In the genomic region with DNA sequence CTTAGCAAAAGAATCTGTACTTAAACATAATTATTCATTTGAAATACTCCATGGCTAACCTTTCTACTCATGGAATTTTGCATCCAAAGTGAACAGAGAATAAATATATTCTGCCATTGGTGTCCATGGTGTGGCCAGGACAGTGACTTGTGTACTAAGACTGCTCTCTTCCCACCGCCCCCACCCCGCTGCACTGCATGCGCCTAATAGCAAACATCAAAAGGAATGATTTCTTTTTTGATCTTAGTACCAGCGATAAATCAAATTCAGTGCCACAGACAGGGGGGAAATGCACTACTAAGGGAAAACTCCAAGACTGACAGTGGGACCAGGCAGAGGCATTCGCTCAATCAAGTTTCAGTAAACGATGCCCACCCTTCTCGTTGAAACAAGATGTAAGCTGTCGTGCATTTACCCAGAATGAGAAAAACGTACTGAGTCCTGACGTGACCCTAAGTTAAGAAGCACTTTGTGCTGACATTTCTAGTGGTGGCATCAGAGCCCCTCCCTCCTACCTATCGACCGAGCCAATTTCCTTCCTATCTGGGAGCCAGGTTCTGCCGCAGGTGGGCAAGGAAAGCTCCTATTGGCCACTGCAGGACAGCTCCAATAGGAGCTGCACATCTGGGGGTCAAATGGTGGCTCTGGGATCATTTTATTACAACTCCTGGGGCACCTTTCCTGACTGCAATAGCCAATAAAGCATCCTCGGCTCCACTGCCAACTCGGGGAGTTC, we compare ENCODE assay signal across 1 cellular context.
TF ChIP-seq lines count a peak whose summit lies in the region.

No MANE protein-coding gene starts in this region.

TF ChIP-seq in H1, 55 proteins besides CTCF, POLR2A, EP300 and RAD21 (continued from another document):
- TF ChIP-seq, protein P1, sequence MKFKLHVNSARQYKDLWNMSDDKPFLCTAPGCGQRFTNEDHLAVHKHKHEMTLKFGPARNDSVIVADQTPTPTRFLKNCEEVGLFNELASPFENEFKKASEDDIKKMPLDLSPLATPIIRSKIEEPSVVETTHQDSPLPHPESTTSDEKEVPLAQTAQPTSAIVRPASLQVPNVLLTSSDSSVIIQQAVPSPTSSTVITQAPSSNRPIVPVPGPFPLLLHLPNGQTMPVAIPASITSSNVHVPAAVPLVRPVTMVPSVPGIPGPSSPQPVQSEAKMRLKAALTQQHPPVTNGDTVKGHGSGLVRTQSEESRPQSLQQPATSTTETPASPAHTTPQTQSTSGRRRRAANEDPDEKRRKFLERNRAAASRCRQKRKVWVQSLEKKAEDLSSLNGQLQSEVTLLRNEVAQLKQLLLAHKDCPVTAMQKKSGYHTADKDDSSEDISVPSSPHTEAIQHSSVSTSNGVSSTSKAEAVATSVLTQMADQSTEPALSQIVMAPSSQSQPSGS (IDR thresholded peaks at IDR 0.05; ENCODE audit: low read length) = no peak
- TF ChIP-seq GABPA (IDR thresholded peaks at IDR 0.05; ENCODE audit: borderline replicate concordance, insufficient read depth, low read length) (no peak), SP1 (IDR thresholded peaks at IDR 0.05; ENCODE audit: low read depth, low read length) (no peak), POU5F1 (IDR thresholded peaks at IDR 0.05; ENCODE audit: low read depth, low read length) (no peak), MAFK (IDR thresholded peaks at IDR 0.05; ENCODE audit: low read depth, low read length) (no peak), YY1 (IDR thresholded peaks at IDR 0.05; ENCODE audit: low read depth, low read length) (no peak), BCL11A (IDR thresholded peaks at IDR 0.05; ENCODE audit: low read depth in 2 of 2, low read length in 2 of 2) (no peak)
TF ChIP-seq in H1: peak in this region for 0.
